In genomic region chr7:108147031-108147563, GRCh38 we compare ENCODE assay signal across 15 cellular contexts. TPM values are rescaled to one million over a fixed set of nuclear protein-coding genes. Genes with fewer than 3 reads are reported as not detected.
DNase-seq lines count a peak whose midpoint lies in the region; ATAC-seq and TF ChIP-seq lines count a peak whose summit lies in the region.
"Had no signal": no experiment of that assay in that cellular context is flagged by ENCODE, and none has a peak within 500 bp of the region (broad histone marks: within the 10 kb centered on the region; RNA-seq: fewer than 3 reads in every experiment).

No MANE protein-coding gene starts in this region.

- H3K36me3 ChIP-seq in left lung: no peaks in the 10 kb centered on the region
- H3K36me3 ChIP-seq in MG63: no peaks in the 10 kb centered on the region
- H3K36me3 ChIP-seq in testis (ENCODE audit: low read depth, missing control alignments): no peaks in the 10 kb centered on the region
- no peaks in the 10 kb centered on the region for H3K36me3 ChIP-seq in transverse colon

- TF ChIP-seq EP300 in transverse colon (IDR thresholded peaks at IDR 0.05; ENCODE audit: low read depth): no peak

- TF ChIP-seq POLR2A in testis (IDR thresholded peaks at IDR 0.05) (no peak), transverse colon (IDR thresholded peaks at IDR 0.05) (no peak)

- TF ChIP-seq CTCF in left lung (IDR thresholded peaks at IDR 0.05): no peak
- TF ChIP-seq CTCF in testis (IDR thresholded peaks at IDR 0.05): no peak
- TF ChIP-seq CTCF in transverse colon (IDR thresholded peaks at IDR 0.05): no peak

- ATAC-seq in left lung: no peak
- ATAC-seq: natural killer cell treated with Interleukin-12 subunit alpha and Interleukin-12 subunit beta and Interleukin-15 and Interleukin-18, amount 100 ng/mL, for 72 hours had no signal

- H3K9me3 ChIP-seq in left lung (no peaks in the 10 kb centered on the region), MG63 (no peaks in the 10 kb centered on the region), testis (no peaks in the 10 kb centered on the region), transverse colon (no peaks in the 10 kb centered on the region)

- H3K4me3 ChIP-seq in left lung (no peak overlapping the region), MG63 (no peak overlapping the region), testis (no peak overlapping the region), transverse colon (no peak overlapping the region)
- H3K4me3 ChIP-seq: lung had no signal

- in situ Hi-C loops in transverse colon (cut with MboI; ENCODE audit: low pct_ligation_motif_present in 1 of 4, low pct_unique_long_range_greater_than_20kb in 1 of 4, low sequenced_read_pairs in 3 of 4): loop anchor here in 2 of 4 donors (25.0 kb wide), 2 partner anchors 260 to 410 kb away; partner anchors contain the start of genes CBLL1 (in 2 of the 2) and DLD (in 1 of the 2)

- intact Hi-C loops in left lung (cut with DNase I) (no loop called here), testis (cut with DNase I; ENCODE audit: low total_unique reads) (no loop called here), transverse colon (cut with DNase I; ENCODE audit: low total_unique reads) (loop anchor here (10.0 kb wide), 2 partner anchors 142 to 252 kb away; partner anchors contain the start of genes DLD and LAMB1)

- no peaks in the 10 kb centered on the region for H3K27me3 ChIP-seq in left lung
- no peaks in the 10 kb centered on the region for H3K27me3 ChIP-seq in MG63
- H3K27me3 ChIP-seq in testis: no peaks in the 10 kb centered on the region
- H3K27me3 ChIP-seq in transverse colon: no peaks in the 10 kb centered on the region

- 79 to 81% methylated on average over 6 of the region's 6 CpGs for WGBS in testis, 2 donors
- WGBS in transverse colon (ENCODE audit: low coverage in 1 of 2), 2 donors: 76 to 88% methylated on average over 6 of the region's 6 CpGs

- H3K27ac ChIP-seq in left lung: no peak overlapping the region
- H3K27ac ChIP-seq in testis: no peak overlapping the region
- H3K27ac ChIP-seq in transverse colon: no peak overlapping the region
- H3K27ac ChIP-seq: HL-60, KMS-11 had no signal

- H3K4me1 ChIP-seq in left lung (peaks cover 0 to 5% of the 10 kb centered on the region in 2 donors), testis (no peaks in the 10 kb centered on the region), transverse colon (peaks cover 0 to 6% (median 2%) of the 10 kb centered on the region in 4 donors)

- DNase-seq in D341Med (ENCODE audit: low spot score) (peak; percentile 66), NCI-H1417 treated with DMSO at 0.1 percent for 48 hours (lab: John Stamatoyannopoulos, UW) (peak; percentile 75), NCI-H345 (lab: John Stamatoyannopoulos, UW) (peak; percentile 98), cerebellum (ENCODE audit: low spot score) (peak; percentile 11), left lung (no peak), MG63 (no peak), testis (no peak), transverse colon (no peak)
- DNase-seq: activated gamma-delta T cell, foreskin melanocyte had no signal

RNA-seq across cellular contexts. Expression of gene LAMB4, which starts 16.9 kb away (rescaled TPM):
- total RNA-seq in cerebellum (0.64 TPM), left lung (under 1 TPM in 1 of 2 donors, not detected in 1; 0.37 TPM), testis (1 to 10 TPM; 3.0 to 3.1 TPM), transverse colon (not detected)
- total RNA-seq in MG63 (2014; rRNA removed; shearing (Covaris generic); ENCODE audit: low replicate concordance): not detected in 2 replicates
- polyA plus RNA-seq in testis (ENCODE audit: insufficient read depth, low read depth, low replicate concordance): 2.8 TPM
- total RNA-seq: natural killer cell treated with Interleukin-12 subunit alpha and Interleukin-12 subunit beta and Interleukin-15 and Interleukin-18, amount 100 ng/mL, for 72 hours; WTC11 had no signal

Comparison
In these comparisons a context has a peak if more than half of its experiments do, and no peak if none do; other contexts are left out.
1. DNase-seq: peak in D341Med (single experiment), NCI-H1417 treated with DMSO at 0.1 percent for 48 hours (single experiment), NCI-H345 (single experiment) and cerebellum (single experiment); none in left lung (0 of 2), MG63 (single experiment), testis (single experiment) and transverse colon (single experiment).